ENCODE assay signal across 1 cellular context in genomic region chr1:26237230-26237966, GRCh38.
TF ChIP-seq lines count a peak whose summit lies in the region.

No MANE protein-coding gene starts in this region.

TF ChIP-seq in K562, 482 proteins besides CTCF, POLR2A, EP300 and RAD21 (continued from another document and continues in another):
- peak in 1 of 2 experiments; percentile 5; a peak in 1 of 4 replicates for TF ChIP-seq TEAD1 (CRISPR knock-in tag; IDR thresholded peaks at IDR 0.05)
- no peak for TF ChIP-seq AFF1 (IDR thresholded peaks at IDR 0.05; ENCODE audit: low read depth in 1 of 2, partially characterized antibody in 2 of 2)
- TF ChIP-seq ZNF592 (IDR thresholded peaks at IDR 0.05): peak; percentile 88
- TF ChIP-seq FOXO4 (CRISPR knock-in tag; IDR thresholded peaks at IDR 0.05): no peak
- no peak for TF ChIP-seq FOXA1 (IDR thresholded peaks at IDR 0.05; ENCODE audit: borderline replicate concordance)
- TF ChIP-seq RREB1 (CRISPR knock-in tag; IDR thresholded peaks at IDR 0.05): no peak
- TF ChIP-seq MXI1 (IDR thresholded peaks at IDR 0.05; ENCODE audit: low read depth, low read length): no peak
- no peak for TF ChIP-seq E2F4 (CRISPR knock-in tag; IDR thresholded peaks at IDR 0.05; ENCODE audit: low read depth)
- TF ChIP-seq GTF2E2 (tag; IDR thresholded peaks at IDR 0.05): no peak
- no peak for TF ChIP-seq ZNF146 (CRISPR knock-in tag; IDR thresholded peaks at IDR 0.05; ENCODE audit: unreplicated experiment)
- TF ChIP-seq TEAD4 (IDR thresholded peaks at IDR 0.05; ENCODE audit: low read length): no peak
- TF ChIP-seq TEAD4 (CRISPR knock-in tag; IDR thresholded peaks at IDR 0.05; ENCODE audit: borderline replicate concordance): no peak
- no peak for TF ChIP-seq CGGBP1 (CRISPR knock-in tag; IDR thresholded peaks at IDR 0.05)
- TF ChIP-seq CAMTA2 (CRISPR knock-in tag; conservative IDR thresholded peaks at IDR 0.05): no peak
- no peak for TF ChIP-seq ZNF12 (CRISPR knock-in tag; IDR thresholded peaks at IDR 0.05)
- no peak for TF ChIP-seq MEF2A (IDR thresholded peaks at IDR 0.05; ENCODE audit: control insufficient read depth, low read depth, low read length)
- TF ChIP-seq HEY1 (CRISPR knock-in tag; IDR thresholded peaks at IDR 0.05; ENCODE audit: borderline replicate concordance): no peak
- no peak for TF ChIP-seq HMGXB4 (CRISPR knock-in tag; IDR thresholded peaks at IDR 0.05)
- no peak for TF ChIP-seq TAF15 (IDR thresholded peaks at IDR 0.05; ENCODE audit: low read depth, low read length)
- TF ChIP-seq NFRKB (IDR thresholded peaks at IDR 0.05; ENCODE audit: low read depth): 0 out of 2 replicates have a peak, but pooled peaks have one; percentile 71
- no peak for TF ChIP-seq CCNT2 (IDR thresholded peaks at IDR 0.05; ENCODE audit: borderline replicate concordance, extremely low read depth, insufficient read length, low read depth, low read length)
- TF ChIP-seq STAG1 (CRISPR knock-in tag; IDR thresholded peaks at IDR 0.05; ENCODE audit: borderline replicate concordance): no peak
- TF ChIP-seq NFIX (CRISPR knock-in tag; IDR thresholded peaks at IDR 0.05; ENCODE audit: low read depth): no peak
- no peak for TF ChIP-seq ZNF398 (CRISPR knock-in tag; IDR thresholded peaks at IDR 0.05)
- TF ChIP-seq COPS2 (conservative IDR thresholded peaks at IDR 0.05): no peak
- no peak for TF ChIP-seq RBFOX2 (IDR thresholded peaks at IDR 0.05; ENCODE audit: low read depth, low read length)
- TF ChIP-seq ZNF76 (CRISPR knock-in tag; IDR thresholded peaks at IDR 0.05; ENCODE audit: borderline replicate concordance): no peak
- no peak for TF ChIP-seq SNRNP70 (optimal IDR thresholded peaks at IDR 0.05; ENCODE audit: low read depth, low read length)
- TF ChIP-seq NCOA2 (IDR thresholded peaks at IDR 0.05; ENCODE audit: partially characterized antibody in 2 of 2): no peak
- 0 out of 4 replicates have a peak, but pooled peaks of 1 of the 2 experiments have one; percentile 42 for TF ChIP-seq HDAC1 (IDR thresholded peaks at IDR 0.05)
- TF ChIP-seq ZNF655 (CRISPR knock-in tag; IDR thresholded peaks at IDR 0.05): no peak
- peak; percentile 99 for TF ChIP-seq ZNF316 (IDR thresholded peaks at IDR 0.05)
